In the genomic region with DNA sequence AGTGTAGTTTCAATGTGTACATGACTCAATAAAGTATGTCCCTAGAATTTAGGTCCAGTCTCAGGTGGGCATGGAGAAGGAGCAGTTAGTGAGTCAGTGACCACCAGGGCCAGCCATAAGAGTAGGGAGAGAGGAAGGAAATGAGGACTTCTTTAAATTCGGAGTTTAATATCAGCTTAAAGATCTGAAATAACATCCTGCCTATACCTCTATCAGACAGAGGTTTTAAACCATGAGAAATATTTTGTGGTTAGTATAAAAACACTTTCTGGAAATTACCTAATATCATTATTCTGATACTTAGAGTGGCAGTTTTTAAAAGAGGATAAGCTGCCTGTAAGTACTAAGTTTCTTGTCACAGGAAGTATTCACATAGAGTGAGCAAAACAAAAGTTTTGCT, we compare ENCODE assay signal across 14 cellular contexts.
DNase-seq lines count a peak whose midpoint lies in the region; ATAC-seq, FAIRE-seq and TF ChIP-seq lines count a peak whose summit lies in the region.
"Had no signal": no experiment of that assay in that cellular context is flagged by ENCODE, and none has a peak within 500 bp of the region (broad histone marks: within the 10 kb centered on the region; RNA-seq: fewer than 3 reads in every experiment).

No MANE protein-coding gene starts in this region.

- H3K27ac Mint-ChIP-seq in activated CD8-positive, alpha-beta T cell treated with anti-CD3 and anti-CD28 coated beads, Interleukin-2, amount 10 ng/mL, durations not matched to agents 7 days and 5 days, result peak overlapping the region; percentile 61

- no peak overlapping the region for H3K27ac ChIP-seq in KMS-11
- no peak overlapping the region for H3K27ac ChIP-seq in small intestine (ENCODE audit: low read depth in 1 of 2, low read length in 1 of 2)
- no peak overlapping the region for H3K27ac ChIP-seq in gastrocnemius medialis
- H3K27ac ChIP-seq: foreskin keratinocyte had no signal

- no peaks in the 10 kb centered on the region for H3K36me3 Mint-ChIP-seq in activated CD8-positive, alpha-beta T cell treated with anti-CD3 and anti-CD28 coated beads, Interleukin-2, amount 10 ng/mL, durations not matched to agents 7 days and 5 days (ENCODE audit: low read depth)
- H3K36me3 Mint-ChIP-seq: IgD-negative memory B cell had no signal

- H4K20me1 ChIP-seq in KMS-11 (ENCODE audit: insufficient read depth), result no peaks in the 10 kb centered on the region

- 50 to 68% (median 63%) methylated on average over 1 of the region's 1 CpG for WGBS in small intestine, 3 donors

- H3K4me3 Mint-ChIP-seq in activated CD8-positive, alpha-beta T cell treated with anti-CD3 and anti-CD28 coated beads, Interleukin-2, amount 10 ng/mL, durations not matched to agents 7 days and 5 days, result no peak overlapping the region

- H3K36me3 ChIP-seq in KMS-11 (ENCODE audit: insufficient read depth) (no peaks in the 10 kb centered on the region), small intestine (ENCODE audit: control insufficient read depth in 2 of 2, insufficient read depth in 2 of 2, low read length in 2 of 2) (no peaks in the 10 kb centered on the region), gastrocnemius medialis (no peaks in the 10 kb centered on the region)

- in situ Hi-C loops in gastrocnemius medialis (cut with MboI; ENCODE audit: low sequenced_read_pairs in 4 of 4), result no loop called here

- CTCF ChIA-PET in activated CD8-positive, alpha-beta T cell treated with anti-CD3 and anti-CD28 coated beads, Interleukin-2, amount 10 ng/mL, durations not matched to agents 7 days and 5 days (lab: Charles Lee), result no interaction called here

- H3K27me3 ChIP-seq in KMS-11 (ENCODE audit: insufficient read depth, low read depth), result no peaks in the 10 kb centered on the region
- no peaks in the 10 kb centered on the region for H3K27me3 ChIP-seq in small intestine (ENCODE audit: control insufficient read depth in 2 of 2, insufficient read depth in 2 of 2, low read length in 2 of 2)
- H3K27me3 ChIP-seq in gastrocnemius medialis, result no peaks in the 10 kb centered on the region
- H3K27me3 ChIP-seq: foreskin keratinocyte had no signal

- no peak for FAIRE-seq in small intestine (lab: Jason Lieb, UNC)
- FAIRE-seq: astrocyte, islet of Langerhans had no signal

- H3K9me3 ChIP-seq in small intestine (ENCODE audit: control insufficient read depth, low read depth) (no peaks in the 10 kb centered on the region), gastrocnemius medialis (no peaks in the 10 kb centered on the region)

- POLR2A ChIA-PET in activated CD8-positive, alpha-beta T cell treated with anti-CD3 and anti-CD28 coated beads, Interleukin-2, amount 10 ng/mL, durations not matched to agents 7 days and 5 days (lab: Charles Lee), result interaction anchor here (1.0 to 1.4 kb wide), 3 partner anchors 13 to 61 kb away, joined by 3 read pairs; no protein-coding TSS in a partner anchor

- no peak overlapping the region for H3K9ac ChIP-seq in KMS-11

- no peak for TF ChIP-seq POLR2A in gastrocnemius medialis (IDR thresholded peaks at IDR 0.05)

- H3K4me1 Mint-ChIP-seq in activated CD8-positive, alpha-beta T cell treated with anti-CD3 and anti-CD28 coated beads, Interleukin-2, amount 10 ng/mL, durations not matched to agents 7 days and 5 days (ENCODE audit: low read depth), result peaks cover 20% of the 10 kb centered on the region

- intact Hi-C loops in gastrocnemius medialis (cut with DNase I; ENCODE audit: low total_unique reads), result no loop called here

- H3K4me3 ChIP-seq in KMS-11 (IDR thresholded peaks at IDR 0.05; ENCODE audit: insufficient read depth, low read depth, low read length) (no peak overlapping the region), small intestine (ENCODE audit: low read depth in 1 of 2, low read length in 2 of 2) (no peak overlapping the region), gastrocnemius medialis (no peak overlapping the region)

- no peaks in the 10 kb centered on the region for H3K27me3 Mint-ChIP-seq in activated CD8-positive, alpha-beta T cell treated with anti-CD3 and anti-CD28 coated beads, Interleukin-2, amount 10 ng/mL, durations not matched to agents 7 days and 5 days (ENCODE audit: low read depth)

- DNase-seq in activated naive CD4-positive, alpha-beta T cell treated with Interleukin-2 at 50 U/mL for 16 hours, result peak; percentile 22
- no peak for DNase-seq in activated naive CD4-positive, alpha-beta T cell treated with anti-CD3 and anti-CD28 coated beads, Interleukin-2, amount 50 U/mL, for 16 hours
- no peak for DNase-seq in activated CD8-positive, alpha-beta T cell treated with anti-CD3 and anti-CD28 coated beads, Interleukin-2, amount 10 ng/mL, durations not matched to agents 7 days and 5 days
- peak; percentile 8 for DNase-seq in small intestine
- DNase-seq in anterior cingulate cortex (lab: John Stamatoyannopoulos, UW), result no peak
- no peak for DNase-seq in gastrocnemius medialis
- DNase-seq: DMS79 treated with DMSO at 0.1 percent for 48 hours, foreskin keratinocyte, NCI-H1694 treated with DMSO at 0.1 percent for 48 hours had no signal

- peak overlapping the region; percentile 12; the same call in 1 of the 2 replicates for H2AFZ ChIP-seq in KMS-11 (ENCODE audit: low read depth)

- H3K4me2 ChIP-seq in KMS-11, result peak overlapping the region; percentile 33; the same call in 1 of the 2 replicates

- H3K4me1 ChIP-seq in KMS-11 (ENCODE audit: low read depth, poor library complexity, severe bottlenecking) (peaks cover 19% of the 10 kb centered on the region), small intestine (ENCODE audit: control insufficient read depth in 2 of 2, insufficient read depth in 1 of 2, low read depth in 1 of 2, low read length in 1 of 2) (no peaks in the 10 kb centered on the region), gastrocnemius medialis (no peaks in the 10 kb centered on the region)
- H3K4me1 ChIP-seq: foreskin keratinocyte had no signal

- no peaks in the 10 kb centered on the region for H3K79me2 ChIP-seq in KMS-11 (ENCODE audit: insufficient read depth, low read depth)

- ATAC-seq in activated CD8-positive, alpha-beta T cell treated with anti-CD3 and anti-CD28 coated beads, Interleukin-2, amount 10 ng/mL, durations not matched to agents 7 days and 5 days, result peak; percentile 36
- ATAC-seq in GM19463 (IDR thresholded peaks at IDR 0.05; ENCODE audit: unreplicated experiment) (no peak), gastrocnemius medialis (no peak)
- ATAC-seq: foreskin keratinocyte had no signal

- TF ChIP-seq CTCF in KMS-11 (conservative IDR thresholded peaks at IDR 0.05; ENCODE audit: low read depth, low read length) (no peak), gastrocnemius medialis (IDR thresholded peaks at IDR 0.05 in 4 of 5, conservative IDR thresholded peaks at IDR 0.05 in 1 of 5) (no peak)

- H3K9me3 Mint-ChIP-seq in activated CD8-positive, alpha-beta T cell treated with anti-CD3 and anti-CD28 coated beads, Interleukin-2, amount 10 ng/mL, durations not matched to agents 7 days and 5 days (ENCODE audit: insufficient read depth), result no peaks in the 10 kb centered on the region

Comparison
In these comparisons a context has a peak if more than half of its experiments do, and no peak if none do; other contexts are left out.
1. DNase-seq: peak in activated naive CD4-positive, alpha-beta T cell treated with Interleukin-2 at 50 U/mL for 16 hours (single experiment) and small intestine (single experiment); none in activated naive CD4-positive, alpha-beta T cell treated with anti-CD3 and anti-CD28 coated beads, Interleukin-2, amount 50 U/mL, for 16 hours (single experiment), activated CD8-positive, alpha-beta T cell treated with anti-CD3 and anti-CD28 coated beads, Interleukin-2, amount 10 ng/mL, durations not matched to agents 7 days and 5 days (single experiment), anterior cingulate cortex (0 of 58) and gastrocnemius medialis (0 of 2).